In the genomic region with DNA sequence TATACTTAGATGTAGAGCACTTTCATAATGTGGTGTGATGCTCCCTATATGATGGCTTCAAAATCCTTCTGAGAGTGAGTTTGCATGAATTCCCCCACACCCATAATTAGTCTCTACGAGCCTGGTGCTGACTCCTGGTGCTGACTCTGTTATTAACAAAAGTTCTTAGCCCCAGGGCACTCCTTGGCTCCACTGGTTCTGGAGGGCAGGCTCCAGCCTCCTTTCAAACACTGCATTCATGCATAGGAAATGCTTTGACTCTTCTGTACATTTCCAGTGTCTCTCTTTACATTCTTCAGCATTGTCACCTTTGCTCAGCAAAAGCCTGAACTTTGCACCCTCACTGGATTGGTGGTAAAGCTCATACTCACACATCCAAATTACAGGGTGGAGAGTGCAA, we compare ENCODE assay signal across 29 cellular contexts.
"Had no signal": no experiment of that assay in that cellular context is flagged by ENCODE, and none has a peak within 500 bp of the region (broad histone marks: within the 10 kb centered on the region; RNA-seq: fewer than 3 reads in every experiment).

No MANE protein-coding gene starts in this region.

- H3K4me1 Mint-ChIP-seq: activated CD4-positive, alpha-beta T cell treated with anti-CD3 and anti-CD28 coated beads, Interleukin-2, amount 10 ng/mL, durations not matched to agents 7 days and 5 days; activated naive CD8-positive, alpha-beta T cell treated with anti-CD3 and anti-CD28 coated beads, Interleukin-2, amount 10 ng/mL, durations not matched to agents 7 days and 5 days; T-cell had no signal

- H3K9me3 ChIP-seq: adrenal gland, MG63 had no signal

- H3K4me3 ChIP-seq: adrenal gland, MG63, SK-N-MC had no signal

- H3K27ac ChIP-seq: adrenal gland, SK-N-MC had no signal

- FAIRE-seq: TTC549 had no signal

- H3K4me3 Mint-ChIP-seq: activated CD4-positive, alpha-beta memory T cell treated with anti-CD3 and anti-CD28 coated beads for 36 hours; activated CD4-positive, alpha-beta T cell treated with anti-CD3 and anti-CD28 coated beads, Interleukin-2, amount 10 ng/mL, durations not matched to agents 7 days and 5 days; activated naive CD8-positive, alpha-beta T cell treated with anti-CD3 and anti-CD28 coated beads, Interleukin-2, amount 10 ng/mL, durations not matched to agents 7 days and 5 days; T-cell had no signal

- H3K36me3 ChIP-seq: adrenal gland, MG63 had no signal

- H3K9me3 Mint-ChIP-seq: activated CD4-positive, alpha-beta memory T cell treated with anti-CD3 and anti-CD28 coated beads for 36 hours; activated CD4-positive, alpha-beta T cell treated with anti-CD3 and anti-CD28 coated beads, Interleukin-2, amount 10 ng/mL, durations not matched to agents 7 days and 5 days; activated naive CD8-positive, alpha-beta T cell treated with anti-CD3 and anti-CD28 coated beads, Interleukin-2, amount 10 ng/mL, durations not matched to agents 7 days and 5 days; T-cell had no signal

- H3K4me1 ChIP-seq: adrenal gland had no signal

- DNase-seq: activated CD4-positive, alpha-beta memory T cell treated with anti-CD3 and anti-CD28 coated beads for 36 hours; activated CD4-positive, alpha-beta T cell treated with anti-CD3 and anti-CD28 coated beads, Interleukin-2, amount 10 ng/mL, durations not matched to agents 7 days and 5 days; activated CD4-positive, CD25-positive, alpha-beta regulatory T cell; activated CD8-positive, alpha-beta memory T cell treated with anti-CD3 and anti-CD28 coated beads, Interleukin-2, amount 50 U/mL, for 48 hours; activated naive CD4-positive, alpha-beta T cell treated with anti-CD3 and anti-CD28 coated beads, Interleukin-2, amount 50 U/mL, for 16 hours; activated naive CD8-positive, alpha-beta T cell treated with anti-CD3 and anti-CD28 coated beads, Interleukin-2, amount 10 ng/mL, durations not matched to agents 7 days and 5 days; activated T-cell treated with anti-CD3 and anti-CD28 coated beads, Interleukin-2, amount 50 U/mL, for 1 hour; adrenal gland; anterior cingulate cortex; central memory CD4-positive, alpha-beta T cell; MG63; MV-4-11; NCI-H1105; NCI-H1694; NCI-H2029; NCI-H2107; NCI-H2171 treated with DMSO at 0.1 percent for 48 hours; NCI-H226; NCI-H82; NK-92 treated with Interleukin-12 subunit alpha and Interleukin-12 subunit beta, amount 100 ng/mL, for 24 hours; OCI-M1; RPMI8226; T-cell; T-helper 2 cell; T1000 had no signal

- H3K36me3 Mint-ChIP-seq: activated CD4-positive, alpha-beta memory T cell treated with anti-CD3 and anti-CD28 coated beads for 36 hours; activated naive CD8-positive, alpha-beta T cell treated with anti-CD3 and anti-CD28 coated beads, Interleukin-2, amount 10 ng/mL, durations not matched to agents 7 days and 5 days; T-cell had no signal

- H3K27me3 ChIP-seq: adrenal gland, MG63 had no signal

- H3K27ac Mint-ChIP-seq: activated CD4-positive, alpha-beta memory T cell treated with anti-CD3 and anti-CD28 coated beads for 36 hours; activated CD4-positive, alpha-beta T cell treated with anti-CD3 and anti-CD28 coated beads, Interleukin-2, amount 10 ng/mL, durations not matched to agents 7 days and 5 days; activated naive CD8-positive, alpha-beta T cell treated with anti-CD3 and anti-CD28 coated beads, Interleukin-2, amount 10 ng/mL, durations not matched to agents 7 days and 5 days; T-cell had no signal

- ATAC-seq: Panc1, Right ventricle myocardium inferior, T-cell had no signal
